5 cellular contexts compared by ENCODE assay signal in genomic region chr4:25549413-25549812, GRCh38.
"Had no signal": no experiment of that assay in that cellular context is flagged by ENCODE, and none has a peak within 500 bp of the region (broad histone marks: within the 10 kb centered on the region; RNA-seq: fewer than 3 reads in every experiment).

No MANE protein-coding gene starts in this region.

- H3K27ac ChIP-seq: HL-60 had no signal

- H3K4me3 ChIP-seq: K562 had no signal

- DNase-seq: IMR-90, KBM-7, KG1 had no signal
